ENCODE assay signal across 22 cellular contexts in the genomic region with DNA sequence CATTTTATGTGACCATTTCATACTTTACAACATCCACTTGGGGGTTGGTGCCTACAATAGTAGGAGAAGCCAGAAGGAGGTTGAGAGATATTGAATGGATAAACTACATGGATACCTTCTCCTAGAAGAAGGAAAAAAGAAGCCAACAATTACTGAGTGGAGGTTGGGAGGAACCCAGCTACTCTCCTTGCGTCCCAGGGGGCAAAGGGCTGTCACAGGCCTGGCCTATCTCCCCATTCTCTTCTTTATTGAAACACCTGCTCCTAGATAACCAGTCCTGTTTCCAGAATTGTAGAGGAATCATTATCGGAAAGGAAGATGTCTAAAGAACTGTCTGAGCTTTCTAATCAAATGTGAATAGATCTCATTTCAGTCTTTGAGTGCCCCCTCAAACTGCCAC.
DNase-seq lines count a peak whose midpoint lies in the region; ATAC-seq and TF ChIP-seq lines count a peak whose summit lies in the region.
"Had no signal": no experiment of that assay in that cellular context is flagged by ENCODE, and none has a peak within 500 bp of the region (broad histone marks: within the 10 kb centered on the region; RNA-seq: fewer than 3 reads in every experiment).

No MANE protein-coding gene starts in this region.

- H3K4me3 ChIP-seq in HUES6 (ENCODE audit: low read depth, low read length), result no peak overlapping the region
- no peak overlapping the region for H3K4me3 ChIP-seq in Peyer's patch
- peak overlapping the region; percentile 21 for H3K4me3 ChIP-seq in iPS-15b (ENCODE audit: low read depth, low read length)
- H3K4me3 ChIP-seq in neuronal stem cell (ENCODE audit: low read length in 2 of 2), result no peak overlapping the region
- H3K4me3 ChIP-seq in ovary, result no peak overlapping the region
- H3K4me3 ChIP-seq in naive thymus-derived CD4-positive, alpha-beta T cell (ENCODE audit: low read length), result no peak overlapping the region
- H3K4me3 ChIP-seq: vagina had no signal

- TF ChIP-seq EP300 in ovary (IDR thresholded peaks at IDR 0.05), result no peak

- no peak overlapping the region for H2BK120ac ChIP-seq in neuronal stem cell (ENCODE audit: low read depth, low read length)

- ATAC-seq in naive thymus-derived CD4-positive, alpha-beta T cell, result no peak
- ATAC-seq: SK-N-SH treated with all-trans-retinoic acid at 6 μM for 48 hours had no signal

- POLR2A ChIA-PET in naive thymus-derived CD4-positive, alpha-beta T cell (lab: Charles Lee), result no interaction called here

- peaks cover 0 to 21% (median 0%) of the 10 kb centered on the region in 5 donors for H3K27me3 Mint-ChIP-seq in naive thymus-derived CD4-positive, alpha-beta T cell

- H3K18ac ChIP-seq in neuronal stem cell (ENCODE audit: low read length), result no peak overlapping the region

- H2AK5ac ChIP-seq in neuronal stem cell (ENCODE audit: low read depth, low read length), result no peak overlapping the region

- H3K36me3 ChIP-seq in HUES6 (ENCODE audit: control insufficient read depth, insufficient read depth, low read length) (no peaks in the 10 kb centered on the region), Peyer's patch (no peaks in the 10 kb centered on the region), iPS-15b (ENCODE audit: control insufficient read depth, insufficient read depth, low read length) (no peaks in the 10 kb centered on the region), neuronal stem cell (replicated peaks in 1 of 2; ENCODE audit: control insufficient read depth in 2 of 2, insufficient read depth in 2 of 2, low read length in 2 of 2) (no peaks in the 10 kb centered on the region), ovary (no peaks in the 10 kb centered on the region)
- no peaks in the 10 kb centered on the region for H3K36me3 ChIP-seq in naive thymus-derived CD4-positive, alpha-beta T cell (ENCODE audit: control insufficient read depth in 2 of 3, insufficient read depth in 3 of 3, low read length in 3 of 3)
- H3K36me3 ChIP-seq: brain microvascular endothelial cell, vagina, WERI-Rb-1 had no signal

- no peak overlapping the region for H2BK5ac ChIP-seq in neuronal stem cell (ENCODE audit: low read length)

- WGBS in neuronal stem cell (ENCODE audit: extremely low coverage in 2 of 2, insufficient read length in 2 of 2, insufficient replicate concordance in 1 of 2), 2 donors, result no CpG with 5 or more reads among the region's 2 CpGs
- WGBS in ovary, 3 donors, result 75 to 92% (median 86%) methylated on average over 2 of the region's 2 CpGs

- no peak overlapping the region for H3K23ac ChIP-seq in neuronal stem cell (ENCODE audit: low read depth, low read length, poor library complexity)

- H3K27me3 ChIP-seq in HUES6 (ENCODE audit: control insufficient read depth, insufficient read depth, low read length) (no peaks in the 10 kb centered on the region), Peyer's patch (no peaks in the 10 kb centered on the region), iPS-15b (ENCODE audit: control insufficient read depth, insufficient read depth, low read length) (no peaks in the 10 kb centered on the region), neuronal stem cell (ENCODE audit: control insufficient read depth in 3 of 3, insufficient read depth in 3 of 3, low read depth in 1 of 3, low read length in 3 of 3) (no peaks in the 10 kb centered on the region), ovary (no peaks in the 10 kb centered on the region)
- no peaks in the 10 kb centered on the region for H3K27me3 ChIP-seq in naive thymus-derived CD4-positive, alpha-beta T cell (ENCODE audit: control insufficient read depth in 2 of 2, insufficient read depth in 2 of 2, low read length in 2 of 2)
- H3K27me3 ChIP-seq: brain microvascular endothelial cell, vagina had no signal

- TF ChIP-seq POLR2A in Peyer's patch (IDR thresholded peaks at IDR 0.05) (no peak), ovary (IDR thresholded peaks at IDR 0.05) (no peak)

- no peak overlapping the region for H4K8ac ChIP-seq in neuronal stem cell (ENCODE audit: low read depth, low read length)

- intact Hi-C loops in ovary (cut with DNase I), result no loop called here
- intact Hi-C loops in naive thymus-derived CD4-positive, alpha-beta T cell (cut with micrococcal nuclease), result no loop called here

- no peak overlapping the region for H3K4me3 Mint-ChIP-seq in naive thymus-derived CD4-positive, alpha-beta T cell
- H3K4me3 Mint-ChIP-seq: CD8-positive, alpha-beta memory T cell; memory B cell had no signal

- H3K14ac ChIP-seq in neuronal stem cell (ENCODE audit: low read length), result no peak overlapping the region

- H3K4me1 ChIP-seq in HUES6 (ENCODE audit: control insufficient read depth, insufficient read depth, low read length) (peaks cover 49% of the 10 kb centered on the region), Peyer's patch (peaks cover 0 to 14% (median 0%) of the 10 kb centered on the region in 4 donors), iPS-15b (ENCODE audit: control insufficient read depth, insufficient read depth, low read length) (peaks cover 38% of the 10 kb centered on the region), neuronal stem cell (ENCODE audit: control insufficient read depth in 2 of 2, insufficient read depth in 1 of 2, low read depth in 1 of 2, low read length in 2 of 2) (peaks cover 0 to 9% of the 10 kb centered on the region in 2 donors), ovary (ENCODE audit: insufficient read depth) (no peaks in the 10 kb centered on the region)
- H3K4me1 ChIP-seq in naive thymus-derived CD4-positive, alpha-beta T cell (ENCODE audit: control insufficient read depth in 2 of 2, insufficient read depth in 2 of 2, low read length in 2 of 2), result no peaks in the 10 kb centered on the region
- H3K4me1 ChIP-seq: vagina had no signal

- no peak overlapping the region for H2BK15ac ChIP-seq in neuronal stem cell (ENCODE audit: low read length)

- no peak overlapping the region for H3K4me2 ChIP-seq in neuronal stem cell (ENCODE audit: insufficient read depth, low read length, poor library complexity, severe bottlenecking)

- CTCF ChIA-PET in naive thymus-derived CD4-positive, alpha-beta T cell (lab: Charles Lee), result no interaction called here

- 0 out of 2 replicates have a peak overlapping the region, but pooled peaks have one; percentile 24 for H3K27ac ChIP-seq in HUES6 (ENCODE audit: low read depth, low read length)
- peak overlapping the region in 2 of 4 donors; percentile 16 to 36 for H3K27ac ChIP-seq in Peyer's patch
- no peak overlapping the region for H3K27ac ChIP-seq in neuronal stem cell (replicated peaks; ENCODE audit: low read length)
- no peak overlapping the region for H3K27ac ChIP-seq in ovary
- no peak overlapping the region for H3K27ac ChIP-seq in naive thymus-derived CD4-positive, alpha-beta T cell (ENCODE audit: low read depth, low read length)
- H3K27ac ChIP-seq: brain microvascular endothelial cell, vagina, WERI-Rb-1 had no signal

- H2AFZ ChIP-seq in neuronal stem cell (ENCODE audit: low read length), result no peak overlapping the region

- H3K36me3 Mint-ChIP-seq in naive thymus-derived CD4-positive, alpha-beta T cell, result no peaks in the 10 kb centered on the region
- H3K36me3 Mint-ChIP-seq: CD8-positive, alpha-beta memory T cell; memory B cell had no signal

- no peak overlapping the region for H2BK12ac ChIP-seq in neuronal stem cell (ENCODE audit: low read length)

- TF ChIP-seq CTCF in Peyer's patch (IDR thresholded peaks at IDR 0.05), result no peak
- no peak for TF ChIP-seq CTCF in ovary (IDR thresholded peaks at IDR 0.05)

- no peak overlapping the region for H3K4ac ChIP-seq in neuronal stem cell (ENCODE audit: low read length)

- no peak overlapping the region for H3K9ac ChIP-seq in HUES6 (ENCODE audit: low read length)
- no peak overlapping the region for H3K9ac ChIP-seq in iPS-15b (ENCODE audit: low read depth, low read length)
- H3K9ac ChIP-seq in neuronal stem cell (ENCODE audit: low read depth, low read length, poor library complexity), result no peak overlapping the region

- DNase-seq in Peyer's patch, result peak in 2 of 3 donors; percentile 56 to 62
- DNase-seq in superior temporal gyrus (ENCODE audit: extremely low spot score), result peak; percentile 63
- DNase-seq in neuronal stem cell (ENCODE audit: low spot score), result no peak
- DNase-seq in ovary, result no peak
- DNase-seq in naive thymus-derived CD4-positive, alpha-beta T cell, result no peak
- DNase-seq: activated effector memory CD4-positive, alpha-beta T cell treated with anti-CD3 and anti-CD28 coated beads, Interleukin-2, amount 50 U/mL, for 16 hours; brain microvascular endothelial cell; CD8-positive, alpha-beta memory T cell; HCEC 1CT; kidney glomerular epithelial cell; NCI-H1048; NCI-H510A treated with DMSO at 0.1 percent for 48 hours; right cardiac atrium; RPMI8226; stimulated activated CD4-positive, alpha-beta T cell treated with anti-CD3 and anti-CD28 coated beads, Interleukin-15, amount 100 ng/mL, for 24 hours; stimulated activated CD8-positive, alpha-beta memory T cell treated with anti-CD3 and anti-CD28 coated beads, Interleukin-4, amount 100 ng/mL, for 48 hours; WERI-Rb-1 had no signal

- no peaks in the 10 kb centered on the region for H3K79me1 ChIP-seq in neuronal stem cell (ENCODE audit: low read depth, low read length)

- no peak overlapping the region for H3K27ac Mint-ChIP-seq in naive thymus-derived CD4-positive, alpha-beta T cell
- H3K27ac Mint-ChIP-seq: CD8-positive, alpha-beta memory T cell; memory B cell had no signal

- no peaks in the 10 kb centered on the region for H3K9me3 ChIP-seq in HUES6 (ENCODE audit: control insufficient read depth, insufficient read depth, low read depth, low read length)
- no peaks in the 10 kb centered on the region for H3K9me3 ChIP-seq in Peyer's patch
- no peaks in the 10 kb centered on the region for H3K9me3 ChIP-seq in iPS-15b (ENCODE audit: control insufficient read depth, insufficient read depth, low read length)
- no peaks in the 10 kb centered on the region for H3K9me3 ChIP-seq in neuronal stem cell (replicated peaks in 1 of 2; ENCODE audit: control insufficient read depth in 2 of 2, insufficient read depth in 1 of 2, low read depth in 1 of 2, low read length in 2 of 2)
- no peaks in the 10 kb centered on the region for H3K9me3 ChIP-seq in ovary
- H3K9me3 ChIP-seq in naive thymus-derived CD4-positive, alpha-beta T cell (ENCODE audit: control insufficient read depth in 2 of 3, low read length in 3 of 3), result no peaks in the 10 kb centered on the region
- H3K9me3 ChIP-seq: vagina had no signal

- peaks cover 0 to under 1% (median 0%) of the 10 kb centered on the region in 7 donors for H3K4me1 Mint-ChIP-seq in naive thymus-derived CD4-positive, alpha-beta T cell
- H3K4me1 Mint-ChIP-seq: CD8-positive, alpha-beta memory T cell; memory B cell had no signal

- no peak overlapping the region for H4K91ac ChIP-seq in neuronal stem cell (ENCODE audit: low read depth, low read length, poor library complexity)

- H3K9me3 Mint-ChIP-seq in naive thymus-derived CD4-positive, alpha-beta T cell, result no peaks in the 10 kb centered on the region
- H3K9me3 Mint-ChIP-seq: CD8-positive, alpha-beta memory T cell; memory B cell had no signal

Comparison
In these comparisons a context has a peak if more than half of its experiments do, and no peak if none do; other contexts are left out.
1. DNase-seq: peak in Peyer's patch (2 of 3) and superior temporal gyrus (single experiment); none in neuronal stem cell (single experiment), ovary (0 of 5) and naive thymus-derived CD4-positive, alpha-beta T cell (0 of 9).